ENCODE assay signal across 22 cellular contexts in genomic region chr19:18781885-18782527, GRCh38. TPM values are rescaled to one million over a fixed set of nuclear protein-coding genes. Genes with fewer than 3 reads are reported as not detected.
"Had no signal": no experiment of that assay in that cellular context is flagged by ENCODE, and none has a peak within 500 bp of the region (broad histone marks: within the 10 kb centered on the region; RNA-seq: fewer than 3 reads in every experiment).

No MANE protein-coding gene starts in this region.

- FAIRE-seq: small intestine had no signal

- ATAC-seq: activated CD8-positive, alpha-beta T cell treated with anti-CD3 and anti-CD28 coated beads, Interleukin-2, amount 10 ng/mL, durations not matched to agents 7 days and 5 days; activated naive CD4-positive, alpha-beta T cell treated with anti-CD3 and anti-CD28 coated beads, Interleukin-2, amount 50 U/mL, for 72 hours; esophagus mucosa; left lobe of liver; natural killer cell treated with Interleukin-12 subunit alpha and Interleukin-12 subunit beta and Interleukin-15 and Interleukin-18, amount 100 ng/mL, for 72 hours had no signal

- H3K9me3 ChIP-seq: colonic mucosa, right atrium auricular region, transverse colon had no signal

- H3K36me3 Mint-ChIP-seq: activated naive CD4-positive, alpha-beta T cell treated with anti-CD3 and anti-CD28 coated beads, Interleukin-2, amount 50 U/mL, for 72 hours; natural killer cell treated with Interleukin-12 subunit alpha and Interleukin-12 subunit beta and Interleukin-15 and Interleukin-18, amount 100 ng/mL, for 72 hours had no signal

- H3K4me1 ChIP-seq: colonic mucosa had no signal

- H3K4me3 ChIP-seq: colonic mucosa, hepatocyte, right atrium auricular region, transverse colon had no signal

- H3K36me3 ChIP-seq: colonic mucosa, right atrium auricular region, transverse colon had no signal

- H3K27ac Mint-ChIP-seq: activated B cell treated with CpG ODN at 0.5 μM for 24 hours; activated CD8-positive, alpha-beta T cell treated with anti-CD3 and anti-CD28 coated beads, Interleukin-2, amount 10 ng/mL, durations not matched to agents 7 days and 5 days; activated naive CD4-positive, alpha-beta T cell treated with anti-CD3 and anti-CD28 coated beads, Interleukin-2, amount 50 U/mL, for 72 hours; natural killer cell treated with Interleukin-12 subunit alpha and Interleukin-12 subunit beta and Interleukin-15 and Interleukin-18, amount 100 ng/mL, for 72 hours; progenitor cell of endocrine pancreas had no signal

- DNase-seq: activated B cell treated with CpG ODN at 0.5 μM for 24 hours; activated CD4-positive, alpha-beta T cell treated with anti-CD3 and anti-CD28 coated beads for 48 hours; activated CD8-positive, alpha-beta memory T cell treated with anti-CD3 and anti-CD28 coated beads, Interleukin-2, amount 50 U/mL, for 4 hours; activated CD8-positive, alpha-beta T cell treated with anti-CD3 and anti-CD28 coated beads, Interleukin-2, amount 10 ng/mL, durations not matched to agents 7 days and 5 days; activated effector memory CD4-positive, alpha-beta T cell treated with anti-CD3 and anti-CD28 coated beads, Interleukin-2, amount 50 U/mL, for 16 hours; activated T-cell treated with anti-CD3 and anti-CD28 coated beads, Interleukin-2, amount 50 U/mL, for 48 hours; caudate nucleus; colonic mucosa; islet precursor cell; mesenchymal stem cell; nucleus accumbens; small intestine; stimulated activated CD4-positive, alpha-beta T cell treated with anti-CD3 and anti-CD28 coated beads, Interleukin-4, amount 100 ng/mL, for 24 hours; stimulated activated naive CD4-positive, alpha-beta T cell treated with Interleukin-2 at 50 U/mL for 16 hours; transverse colon had no signal

- H3K9me3 Mint-ChIP-seq: activated B cell treated with CpG ODN at 0.5 μM for 24 hours; activated naive CD4-positive, alpha-beta T cell treated with anti-CD3 and anti-CD28 coated beads, Interleukin-2, amount 50 U/mL, for 72 hours; natural killer cell treated with Interleukin-12 subunit alpha and Interleukin-12 subunit beta and Interleukin-15 and Interleukin-18, amount 100 ng/mL, for 72 hours had no signal

- H3K4me3 Mint-ChIP-seq: activated B cell treated with CpG ODN at 0.5 μM for 24 hours; activated CD8-positive, alpha-beta T cell treated with anti-CD3 and anti-CD28 coated beads, Interleukin-2, amount 10 ng/mL, durations not matched to agents 7 days and 5 days; natural killer cell treated with Interleukin-12 subunit alpha and Interleukin-12 subunit beta and Interleukin-15 and Interleukin-18, amount 100 ng/mL, for 72 hours had no signal

RNA-seq across cellular contexts. Expression of gene COMP, which starts 9.1 kb away (rescaled TPM):
- total RNA-seq: activated CD8-positive, alpha-beta T cell treated with anti-CD3 and anti-CD28 coated beads, Interleukin-2, amount 10 ng/mL, durations not matched to agents 7 days and 5 days; activated naive CD4-positive, alpha-beta T cell treated with anti-CD3 and anti-CD28 coated beads, Interleukin-2, amount 50 U/mL, for 72 hours; left lobe of liver; natural killer cell treated with Interleukin-12 subunit alpha and Interleukin-12 subunit beta and Interleukin-15 and Interleukin-18, amount 100 ng/mL, for 72 hours had no signal
